Comparison of ENCODE assay signal across 19 cellular contexts in genomic region chr12:119183942-119184695, GRCh38. TPM values are rescaled to one million over a fixed set of nuclear protein-coding genes. Genes with fewer than 3 reads are reported as not detected.
DNase-seq lines count a peak whose midpoint lies in the region; ATAC-seq and TF ChIP-seq lines count a peak whose summit lies in the region.
"Had no signal": no experiment of that assay in that cellular context is flagged by ENCODE, and none has a peak within 500 bp of the region (broad histone marks: within the 10 kb centered on the region; RNA-seq: fewer than 3 reads in every experiment).

No MANE protein-coding gene starts in this region.

- H3K4me3 Mint-ChIP-seq in stimulated activated naive CD8-positive, alpha-beta T cell treated with anti-CD3 and anti-CD28 coated beads, Interleukin-15, amount 100 ng/mL, for 72 hours: no peak overlapping the region
- H3K4me3 Mint-ChIP-seq: CD8-positive, alpha-beta T cell; T-cell had no signal

- intact Hi-C loops in ovary (cut with DNase I): no loop called here

- ATAC-seq in gastroesophageal sphincter (no peak), HG03025 (IDR thresholded peaks at IDR 0.05; ENCODE audit: low FRiP score, unreplicated experiment) (no peak)
- no peak for ATAC-seq in stimulated activated naive CD8-positive, alpha-beta T cell treated with anti-CD3 and anti-CD28 coated beads, Interleukin-15, amount 100 ng/mL, for 72 hours
- ATAC-seq: CD8-positive, alpha-beta T cell; T-cell had no signal

- no peaks in the 10 kb centered on the region for H3K4me1 Mint-ChIP-seq in stimulated activated naive CD8-positive, alpha-beta T cell treated with anti-CD3 and anti-CD28 coated beads, Interleukin-15, amount 100 ng/mL, for 72 hours
- H3K4me1 Mint-ChIP-seq: T-cell had no signal

- H3K4me3 ChIP-seq in SK-N-MC (no peak overlapping the region), gastroesophageal sphincter (peak overlapping the region; percentile 71 to 83), stomach smooth muscle (ENCODE audit: low read length in 2 of 2) (peak overlapping the region; percentile 59 to 98), ovary (no peak overlapping the region)
- H3K4me3 ChIP-seq: adrenal gland, skin epidermis had no signal

- peaks cover 12 to 65% (median 25%) of the 10 kb centered on the region in 3 donors for H3K4me1 ChIP-seq in gastroesophageal sphincter
- H3K4me1 ChIP-seq in stomach smooth muscle (ENCODE audit: control insufficient read depth, insufficient read depth, low read length): peaks cover 47% of the 10 kb centered on the region
- H3K4me1 ChIP-seq in ovary (ENCODE audit: insufficient read depth): peaks cover 26% of the 10 kb centered on the region

- no peak for TF ChIP-seq EP300 in gastroesophageal sphincter (IDR thresholded peaks at IDR 0.05)
- no peak for TF ChIP-seq EP300 in ovary (IDR thresholded peaks at IDR 0.05)

- H3K9me3 Mint-ChIP-seq in stimulated activated naive CD8-positive, alpha-beta T cell treated with anti-CD3 and anti-CD28 coated beads, Interleukin-15, amount 100 ng/mL, for 72 hours: no peaks in the 10 kb centered on the region
- H3K9me3 Mint-ChIP-seq: activated T-helper 2 cell treated with anti-CD3 and anti-CD28 coated beads, Interferon-gamma antibody, Interleukin-2, Interleukin-4, amounts not matched to agents 10 μg/mL and 5 μg/mL and 100 μg/mL, durations not matched to agents 14 hours and 24 hours and 36 hours; CD8-positive, alpha-beta T cell; T-cell had no signal

- no peaks in the 10 kb centered on the region for H3K9me3 ChIP-seq in SK-N-MC (ENCODE audit: low read depth, low read length)
- no peaks in the 10 kb centered on the region for H3K9me3 ChIP-seq in gastroesophageal sphincter
- no peaks in the 10 kb centered on the region for H3K9me3 ChIP-seq in stomach smooth muscle (ENCODE audit: control insufficient read depth in 2 of 2, low read length in 2 of 2)
- H3K9me3 ChIP-seq in ovary: no peaks in the 10 kb centered on the region
- H3K9me3 ChIP-seq: adrenal gland had no signal

- H3K27ac Mint-ChIP-seq in stimulated activated naive CD8-positive, alpha-beta T cell treated with anti-CD3 and anti-CD28 coated beads, Interleukin-15, amount 100 ng/mL, for 72 hours: no peak overlapping the region
- H3K27ac Mint-ChIP-seq: activated T-helper 2 cell treated with anti-CD3 and anti-CD28 coated beads, Interferon-gamma antibody, Interleukin-2, Interleukin-4, amounts not matched to agents 10 μg/mL and 5 μg/mL and 100 μg/mL, durations not matched to agents 14 hours and 24 hours and 36 hours; CD8-positive, alpha-beta T cell; T-cell had no signal

- TF ChIP-seq POLR2A in gastroesophageal sphincter (IDR thresholded peaks at IDR 0.05) (no peak), ovary (IDR thresholded peaks at IDR 0.05) (no peak)

- H3K36me3 ChIP-seq in SK-N-MC (ENCODE audit: insufficient read depth, low read length): peaks cover 16% of the 10 kb centered on the region; the same call in 1 of the 2 replicates
- peaks cover 4 to 28% of the 10 kb centered on the region in 2 donors for H3K36me3 ChIP-seq in gastroesophageal sphincter
- H3K36me3 ChIP-seq in stomach smooth muscle (ENCODE audit: control insufficient read depth in 2 of 2, insufficient read depth in 2 of 2, low read length in 2 of 2): peaks cover 11 to 17% of the 10 kb centered on the region in 2 donors
- H3K36me3 ChIP-seq in ovary: no peaks in the 10 kb centered on the region
- H3K36me3 ChIP-seq: adrenal gland had no signal

- DNase-seq in SK-N-MC (ENCODE audit: low read depth, low spot score) (no peak), medulla oblongata (ENCODE audit: extremely low spot score) (peak; percentile 60), ovary (no peak)
- no peak for DNase-seq in stimulated activated naive CD8-positive, alpha-beta T cell treated with anti-CD3 and anti-CD28 coated beads, Interleukin-15, amount 100 ng/mL, for 72 hours
- no peak for DNase-seq in activated CD8-positive, alpha-beta memory T cell treated with anti-CD3 and anti-CD28 coated beads for 24 hours
- DNase-seq: activated CD4-positive, CD25-positive, alpha-beta regulatory T cell; adrenal gland; CD8-positive, alpha-beta T cell; DND-41; NCI-H1092 treated with DMSO at 0.1 percent for 48 hours; NCI-H2171 treated with DMSO at 0.1 percent for 48 hours; T-cell had no signal

- H3K27me3 ChIP-seq in gastroesophageal sphincter (no peaks in the 10 kb centered on the region), stomach smooth muscle (ENCODE audit: control insufficient read depth in 1 of 2, insufficient read depth in 2 of 2, low read length in 2 of 2) (no peaks in the 10 kb centered on the region), ovary (no peaks in the 10 kb centered on the region)
- H3K27me3 ChIP-seq: adrenal gland had no signal

- TF ChIP-seq CTCF in gastroesophageal sphincter (IDR thresholded peaks at IDR 0.05): no peak
- TF ChIP-seq CTCF in ovary (IDR thresholded peaks at IDR 0.05): no peak

- H3K27ac ChIP-seq in SK-N-MC (peak overlapping the region; percentile 46; the same call in 1 of the 2 replicates), gastroesophageal sphincter (peak overlapping the region; percentile 91 to 99 (median 96)), stomach smooth muscle (ENCODE audit: low read length) (peak overlapping the region; percentile 99), ovary (no peak overlapping the region)
- H3K27ac ChIP-seq: KMS-11 had no signal

- WGBS in gastroesophageal sphincter (ENCODE audit: low coverage in 1 of 2), 2 donors: 35 to 57% methylated on average over 6 to 8 of the region's 9 CpGs
- 73 to 77% (median 77%) methylated on average over 9 of the region's 9 CpGs for WGBS in ovary, 3 donors

- peaks cover 7% of the 10 kb centered on the region for H3K27me3 Mint-ChIP-seq in stimulated activated naive CD8-positive, alpha-beta T cell treated with anti-CD3 and anti-CD28 coated beads, Interleukin-15, amount 100 ng/mL, for 72 hours

- H3K9ac ChIP-seq in SK-N-MC (ENCODE audit: insufficient read length) (no peak overlapping the region), stomach smooth muscle (ENCODE audit: low read length in 2 of 2) (peak overlapping the region; percentile 36 to 46)
- H3K9ac ChIP-seq: KMS-11 had no signal

RNA-seq across cellular contexts. Expression of gene HSPB8, which starts 5.4 kb away (rescaled TPM):
- 100 to 1,000 TPM; 389 to 508 (median 448) TPM for total RNA-seq in gastroesophageal sphincter
- total RNA-seq in ovary: 10 to 100 TPM in 6 of 7 donors, 1 to 10 TPM in 1; 7.4 to 46.6 (median 18.0) TPM
- 10 to 100 TPM; 14.3 to 48.8 TPM for polyA plus RNA-seq in ovary
- total RNA-seq: activated T-helper 2 cell treated with anti-CD3 and anti-CD28 coated beads, Interferon-gamma antibody, Interleukin-2, Interleukin-4, amounts not matched to agents 10 μg/mL and 5 μg/mL and 100 μg/mL, durations not matched to agents 14 hours and 24 hours and 36 hours; CD8-positive, alpha-beta T cell; mononuclear cell had no signal

Comparison
In these comparisons a context has a peak if more than half of its experiments do, and no peak if none do; other contexts are left out.
1. H3K27ac ChIP-seq: peak in SK-N-MC (single experiment), gastroesophageal sphincter (4 of 4) and stomach smooth muscle (single experiment); none in ovary (0 of 2).
2. H3K4me3 ChIP-seq: peak in gastroesophageal sphincter (2 of 2) and stomach smooth muscle (2 of 2); none in SK-N-MC (single experiment) and ovary (single experiment).
3. RNA of gene HSPB8, which starts 5.4 kb away (total RNA-seq): 389 to 508 TPM in gastroesophageal sphincter; 7.4 to 46.6 TPM in ovary; every median in the first group is over 4 times any median in the second.